Comparison of ENCODE assay signal across 25 cellular contexts in the genomic region with DNA sequence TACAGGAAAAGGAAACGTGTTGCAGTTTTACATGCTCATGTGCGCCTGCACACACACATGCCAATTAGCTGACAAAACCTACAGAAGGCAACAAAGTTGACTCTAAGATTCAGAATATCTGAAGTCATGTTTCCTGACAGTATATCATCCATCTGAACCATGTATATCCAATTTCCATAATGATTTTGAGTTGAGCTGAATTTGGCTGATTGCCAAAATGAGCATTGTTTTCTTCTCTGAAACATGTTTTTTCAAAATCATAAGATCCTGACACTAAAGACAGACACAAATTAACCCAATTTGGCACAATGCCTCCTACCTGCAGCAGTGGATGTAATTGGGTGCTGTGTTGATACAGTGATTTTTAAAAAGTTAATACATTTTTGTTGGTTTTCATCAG.
"Had no signal": no experiment of that assay in that cellular context is flagged by ENCODE, and none has a peak within 500 bp of the region (broad histone marks: within the 10 kb centered on the region; RNA-seq: fewer than 3 reads in every experiment).

No MANE protein-coding gene starts in this region.

- DNase-seq: activated CD4-positive, alpha-beta memory T cell treated with anti-CD3 and anti-CD28 coated beads, Interleukin-2, amount 10 ng/mL, durations not matched to agents 7 days and 5 days; activated CD4-positive, alpha-beta T cell treated with anti-CD3 and anti-CD28 coated beads, Interleukin-2, amount 10 ng/mL, durations not matched to agents 7 days and 5 days; activated CD4-positive, CD25-positive, alpha-beta regulatory T cell; activated gamma-delta T cell; activated naive CD4-positive, alpha-beta T cell treated with anti-CD3 and anti-CD28 coated beads for 36 hours; activated T-cell treated with anti-CD3 and anti-CD28 coated beads for 4 hours; activated T-cell treated with anti-CD3 and anti-CD28 coated beads, Interleukin-2, amount 50 U/mL, for 48 hours; amygdala; MM.1S; NCI-H146; NCI-H187 treated with DMSO at 0.1 percent for 48 hours; NCI-H2081 treated with DMSO at 0.1 percent for 48 hours; NCI-H510A treated with DMSO at 0.1 percent for 48 hours; NCI-H774; NK-92 treated with Interleukin-12 subunit alpha and Interleukin-12 subunit beta, amount 100 ng/mL, for 24 hours; OCI-M1; RPMI8226; T-cell; T-helper 2 cell; T1000 had no signal

- FAIRE-seq: astrocyte, TTC549 had no signal

- ATAC-seq: activated T-helper 17 cell treated with anti-CD3 and anti-CD28 coated beads, Interleukin-2, amount 50 U/mL, for 72 hours; Panc1; Right ventricle myocardium inferior; T-cell had no signal
